ENCODE assay signal across 8 cellular contexts in genomic region chr22:27880778-27881394, GRCh38. TPM values are rescaled to one million over a fixed set of nuclear protein-coding genes. Genes with fewer than 3 reads are reported as not detected.
A peak's percentile ranks its signal among the peaks of the same experiment; 100 is the strongest.
DNase-seq lines count a peak whose midpoint lies in the region; ATAC-seq and TF ChIP-seq lines count a peak whose summit lies in the region.

No MANE protein-coding gene starts in this region.

- H3K27ac Mint-ChIP-seq in GM23338, result peak overlapping the region; percentile 80; the same call in 1 of the 2 replicates

- H3K79me2 ChIP-seq in GM23338 (replicated peaks; ENCODE audit: insufficient read depth), result peaks cover 37% of the 10 kb centered on the region

- H3K9me2 ChIP-seq in GM23338 (ENCODE audit: insufficient read depth), result no peaks in the 10 kb centered on the region

- H2AFZ ChIP-seq in GM23338, result no peak overlapping the region

- H3K4me1 ChIP-seq in BE2C, result peaks cover 25% of the 10 kb centered on the region
- H3K4me1 ChIP-seq in GM23338 (ENCODE audit: insufficient read depth), result peaks cover 53% of the 10 kb centered on the region
- H3K4me1 ChIP-seq in NT2/D1 (ENCODE audit: insufficient read depth, insufficient read length), result peaks cover 7% of the 10 kb centered on the region
- peaks cover 47% of the 10 kb centered on the region for H3K4me1 ChIP-seq in stomach smooth muscle (ENCODE audit: control insufficient read depth, insufficient read depth, low read length)

- H3K9me3 ChIP-seq in BE2C (no peaks in the 10 kb centered on the region), NT2/D1 (ENCODE audit: insufficient read depth, low read length) (no peaks in the 10 kb centered on the region), stomach smooth muscle (ENCODE audit: control insufficient read depth in 2 of 2, low read length in 2 of 2) (no peaks in the 10 kb centered on the region)

- H3K4me3 Mint-ChIP-seq in GM23338, result no peak overlapping the region

- H3F3A ChIP-seq in GM23338 (replicated peaks; ENCODE audit: low read depth), result no peaks in the 10 kb centered on the region

- ATAC-seq in GM23338, result peak; percentile 59
- no peak for ATAC-seq in GM21423 (IDR thresholded peaks at IDR 0.05; ENCODE audit: unreplicated experiment)
- no peak for ATAC-seq in HG02642 (IDR thresholded peaks at IDR 0.05; ENCODE audit: poor library complexity, unreplicated experiment)

- no peaks in the 10 kb centered on the region for H3K9me3 Mint-ChIP-seq in GM23338

- H3K9ac ChIP-seq in NT2/D1 (ENCODE audit: insufficient read length, low read depth) (no peak overlapping the region), stomach smooth muscle (ENCODE audit: low read length in 2 of 2) (peak overlapping the region; percentile 30 to 54)

- peak; percentile 53 for DNase-seq in BE2C
- DNase-seq in GM23338 (ENCODE audit: low spot score), result peak; percentile 82
- peak; percentile 18 for DNase-seq in NT2/D1 (ENCODE audit: low read depth, low spot score)
- DNase-seq in cerebellar cortex (ENCODE audit: low spot score), result peak; percentile 85

- peaks cover 16% of the 10 kb centered on the region for H4K20me1 ChIP-seq in GM23338 (replicated peaks; ENCODE audit: insufficient read depth)

- peaks cover 62% of the 10 kb centered on the region for H3K4me1 Mint-ChIP-seq in GM23338

- H3K36me3 Mint-ChIP-seq in GM23338 (ENCODE audit: low read depth), result peaks cover 3% of the 10 kb centered on the region; the same call in 1 of the 3 replicates

- no peak overlapping the region for H3K4me2 ChIP-seq in GM23338

- TF ChIP-seq CTCF in BE2C (IDR thresholded peaks at IDR 0.05; ENCODE audit: low read depth, low read length) (peak; percentile 76), GM23338 (conservative IDR thresholded peaks at IDR 0.05; ENCODE audit: low read depth in 2 of 2) (peak; percentile 75 to 90)

- H3K36me3 ChIP-seq in BE2C, result peaks cover 23% of the 10 kb centered on the region
- no peaks in the 10 kb centered on the region for H3K36me3 ChIP-seq in GM23338 (ENCODE audit: insufficient read depth)
- H3K36me3 ChIP-seq in NT2/D1 (ENCODE audit: insufficient read depth, insufficient read length, low read length), result peaks cover 39% of the 10 kb centered on the region
- peaks cover 0 to 4% of the 10 kb centered on the region in 2 donors for H3K36me3 ChIP-seq in stomach smooth muscle (ENCODE audit: control insufficient read depth in 2 of 2, insufficient read depth in 2 of 2, low read length in 2 of 2)

- no peak overlapping the region for H3K4me3 ChIP-seq in BE2C (ENCODE audit: low read depth, low read length)
- H3K4me3 ChIP-seq in GM23338, result no peak overlapping the region
- no peak overlapping the region for H3K4me3 ChIP-seq in NT2/D1 (ENCODE audit: insufficient read length, low read depth)
- H3K4me3 ChIP-seq in stomach smooth muscle (ENCODE audit: low read length in 2 of 2), result peak overlapping the region; percentile 4 to 23

- peak overlapping the region; percentile 62 for H3K27ac ChIP-seq in GM23338 (ENCODE audit: low read depth)
- H3K27ac ChIP-seq in layer of hippocampus (ENCODE audit: low read depth, low read length), result peak overlapping the region; percentile 88
- H3K27ac ChIP-seq in stomach smooth muscle (ENCODE audit: low read length), result peak overlapping the region; percentile 85

- H3K27me3 Mint-ChIP-seq in GM23338 (ENCODE audit: insufficient read depth, low read depth, poor library complexity), result peaks cover 7% of the 10 kb centered on the region

- no peaks in the 10 kb centered on the region for H3K27me3 ChIP-seq in BE2C
- H3K27me3 ChIP-seq in GM23338 (ENCODE audit: insufficient read depth), result no peaks in the 10 kb centered on the region
- H3K27me3 ChIP-seq in NT2/D1 (ENCODE audit: insufficient read depth, insufficient read length), result no peaks in the 10 kb centered on the region
- no peaks in the 10 kb centered on the region for H3K27me3 ChIP-seq in layer of hippocampus (ENCODE audit: control insufficient read depth, insufficient read depth, low read length)
- no peaks in the 10 kb centered on the region for H3K27me3 ChIP-seq in stomach smooth muscle (ENCODE audit: control insufficient read depth in 1 of 2, insufficient read depth in 2 of 2, low read length in 2 of 2)

TF ChIP-seq in GM23338, 12 proteins besides CTCF, POLR2A, EP300 and RAD21 (continues in another document):
- TF ChIP-seq CREB1 (CRISPR knock-in tag; IDR thresholded peaks at IDR 0.05; ENCODE audit: low read depth), result no peak
- no peak for TF ChIP-seq EZH2phosphoT487 (IDR thresholded peaks at IDR 0.05; ENCODE audit: unreplicated experiment)
- TF ChIP-seq STAT1 (IDR thresholded peaks at IDR 0.05; ENCODE audit: unreplicated experiment), result no peak
- no peak for TF ChIP-seq JUNB (IDR thresholded peaks at IDR 0.05; ENCODE audit: unreplicated experiment)
- TF ChIP-seq, protein P1, sequence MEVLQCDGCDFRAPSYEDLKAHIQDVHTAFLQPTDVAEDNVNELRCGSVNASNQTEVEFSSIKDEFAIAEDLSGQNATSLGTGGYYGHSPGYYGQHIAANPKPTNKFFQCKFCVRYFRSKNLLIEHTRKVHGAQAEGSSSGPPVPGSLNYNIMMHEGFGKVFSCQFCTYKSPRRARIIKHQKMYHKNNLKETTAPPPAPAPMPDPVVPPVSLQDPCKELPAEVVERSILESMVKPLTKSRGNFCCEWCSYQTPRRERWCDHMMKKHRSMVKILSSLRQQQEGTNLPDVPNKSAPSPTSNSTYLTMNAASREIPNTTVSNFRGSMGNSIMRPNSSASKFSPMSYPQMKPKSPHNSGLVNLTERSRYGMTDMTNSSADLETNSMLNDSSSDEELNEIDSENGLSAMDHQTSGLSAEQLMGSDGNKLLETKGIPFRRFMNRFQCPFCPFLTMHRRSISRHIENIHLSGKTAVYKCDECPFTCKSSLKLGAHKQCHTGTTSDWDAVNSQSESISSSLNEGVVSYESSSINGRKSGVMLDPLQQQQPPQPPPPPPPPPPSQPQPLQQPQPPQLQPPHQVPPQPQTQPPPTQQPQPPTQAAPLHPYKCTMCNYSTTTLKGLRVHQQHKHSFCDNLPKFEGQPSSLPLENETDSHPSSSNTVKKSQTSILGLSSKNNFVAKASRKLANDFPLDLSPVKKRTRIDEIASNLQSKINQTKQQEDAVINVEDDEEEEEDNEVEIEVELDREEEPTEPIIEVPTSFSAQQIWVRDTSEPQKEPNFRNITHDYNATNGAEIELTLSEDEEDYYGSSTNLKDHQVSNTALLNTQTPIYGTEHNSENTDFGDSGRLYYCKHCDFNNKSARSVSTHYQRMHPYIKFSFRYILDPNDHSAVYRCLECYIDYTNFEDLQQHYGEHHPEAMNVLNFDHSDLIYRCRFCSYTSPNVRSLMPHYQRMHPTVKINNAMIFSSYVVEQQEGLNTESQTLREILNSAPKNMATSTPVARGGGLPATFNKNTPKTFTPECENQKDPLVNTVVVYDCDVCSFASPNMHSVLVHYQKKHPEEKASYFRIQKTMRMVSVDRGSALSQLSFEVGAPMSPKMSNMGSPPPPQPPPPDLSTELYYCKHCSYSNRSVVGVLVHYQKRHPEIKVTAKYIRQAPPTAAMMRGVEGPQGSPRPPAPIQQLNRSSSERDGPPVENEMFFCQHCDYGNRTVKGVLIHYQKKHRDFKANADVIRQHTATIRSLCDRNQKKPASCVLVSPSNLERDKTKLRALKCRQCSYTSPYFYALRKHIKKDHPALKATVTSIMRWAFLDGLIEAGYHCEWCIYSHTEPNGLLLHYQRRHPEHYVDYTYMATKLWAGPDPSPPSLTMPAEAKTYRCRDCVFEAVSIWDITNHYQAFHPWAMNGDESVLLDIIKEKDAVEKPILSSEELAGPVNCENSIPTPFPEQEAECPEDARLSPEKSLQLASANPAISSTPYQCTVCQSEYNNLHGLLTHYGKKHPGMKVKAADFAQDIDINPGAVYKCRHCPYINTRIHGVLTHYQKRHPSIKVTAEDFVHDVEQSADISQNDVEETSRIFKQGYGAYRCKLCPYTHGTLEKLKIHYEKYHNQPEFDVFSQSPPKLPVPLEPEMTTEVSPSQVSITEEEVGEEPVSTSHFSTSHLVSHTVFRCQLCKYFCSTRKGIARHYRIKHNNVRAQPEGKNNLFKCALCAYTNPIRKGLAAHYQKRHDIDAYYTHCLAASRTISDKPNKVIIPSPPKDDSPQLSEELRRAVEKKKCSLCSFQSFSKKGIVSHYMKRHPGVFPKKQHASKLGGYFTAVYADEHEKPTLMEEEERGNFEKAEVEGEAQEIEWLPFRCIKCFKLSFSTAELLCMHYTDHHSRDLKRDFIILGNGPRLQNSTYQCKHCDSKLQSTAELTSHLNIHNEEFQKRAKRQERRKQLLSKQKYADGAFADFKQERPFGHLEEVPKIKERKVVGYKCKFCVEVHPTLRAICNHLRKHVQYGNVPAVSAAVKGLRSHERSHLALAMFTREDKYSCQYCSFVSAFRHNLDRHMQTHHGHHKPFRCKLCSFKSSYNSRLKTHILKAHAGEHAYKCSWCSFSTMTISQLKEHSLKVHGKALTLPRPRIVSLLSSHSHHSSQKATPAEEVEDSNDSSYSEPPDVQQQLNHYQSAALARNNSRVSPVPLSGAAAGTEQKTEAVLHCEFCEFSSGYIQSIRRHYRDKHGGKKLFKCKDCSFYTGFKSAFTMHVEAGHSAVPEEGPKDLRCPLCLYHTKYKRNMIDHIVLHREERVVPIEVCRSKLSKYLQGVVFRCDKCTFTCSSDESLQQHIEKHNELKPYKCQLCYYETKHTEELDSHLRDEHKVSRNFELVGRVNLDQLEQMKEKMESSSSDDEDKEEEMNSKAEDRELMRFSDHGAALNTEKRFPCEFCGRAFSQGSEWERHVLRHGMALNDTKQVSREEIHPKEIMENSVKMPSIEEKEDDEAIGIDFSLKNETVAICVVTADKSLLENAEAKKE (CRISPR knock-in tag; IDR thresholded peaks at IDR 0.05), result no peak
- no peak for TF ChIP-seq POLR2AphosphoS5 (IDR thresholded peaks at IDR 0.05; ENCODE audit: low read depth)
- TF ChIP-seq ZNF114 (CRISPR knock-in tag; IDR thresholded peaks at IDR 0.05), result no peak
- no peak for TF ChIP-seq NANOG (IDR thresholded peaks at IDR 0.05; ENCODE audit: borderline replicate concordance)
- no peak for TF ChIP-seq ETS1 (IDR thresholded peaks at IDR 0.05)
- no peak for TF ChIP-seq EZH2 (IDR thresholded peaks at IDR 0.05; ENCODE audit: low read depth, unreplicated experiment)

RNA-seq across cellular contexts. Expression of gene PITPNB, which starts 38.2 kb away (rescaled TPM):
- polyA plus RNA-seq in BE2C (2012; ENCODE audit: insufficient read depth, insufficient read length, low read depth), result 159 TPM
- total RNA-seq in GM23338 (2014; rRNA removed; shearing (Covaris generic)), result 56.0 and 56.7 TPM in 2 replicates
- 39.2 and 50.9 TPM in 2 replicates for polyA plus RNA-seq in GM23338 (2016; fragmentation: Nextera tagmentation; extraction: Ambion mirVana)

Comparison
In these comparisons a context has a peak if more than half of its experiments do, and no peak if none do; other contexts are left out.
1. DNase-seq: peak in every context shown above with its lines; median percentile 85 in cerebellar cortex; 82 in GM23338; 53 in BE2C; 18 in NT2/D1.
2. H3K4me3 ChIP-seq: peak in stomach smooth muscle (2 of 2); none in BE2C (single experiment), GM23338 (single experiment) and NT2/D1 (single experiment).
3. Peak in every context shown above with its lines, with median percentiles within 50 percentile points of each other: H3K27ac ChIP-seq.